Comparison of ENCODE assay signal across 14 cellular contexts in the genomic region with DNA sequence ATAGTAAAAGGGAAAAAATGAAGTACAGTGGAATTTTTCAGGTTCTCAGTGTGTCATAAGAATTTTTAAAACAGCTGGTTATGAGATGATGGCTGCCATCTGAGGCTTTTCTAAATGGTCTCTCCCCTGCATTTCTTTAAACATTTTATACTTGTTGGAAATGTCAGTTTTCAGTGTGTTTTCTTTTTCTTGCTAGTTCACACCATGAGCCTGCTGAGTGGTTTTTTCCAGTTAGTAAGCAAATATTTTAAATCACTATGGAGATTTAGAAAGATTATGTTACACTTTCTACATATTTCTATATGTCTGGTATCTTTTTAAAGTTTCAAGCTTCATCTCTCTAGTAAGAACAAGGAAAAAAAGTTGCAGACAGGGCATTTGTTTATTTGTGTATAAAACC. TPM values are rescaled to one million over a fixed set of nuclear protein-coding genes. Genes with fewer than 3 reads are reported as not detected.
DNase-seq lines count a peak whose midpoint lies in the region; ATAC-seq, FAIRE-seq and TF ChIP-seq lines count a peak whose summit lies in the region.
"Had no signal": no experiment of that assay in that cellular context is flagged by ENCODE, and none has a peak within 500 bp of the region (broad histone marks: within the 10 kb centered on the region; RNA-seq: fewer than 3 reads in every experiment).

No MANE protein-coding gene starts in this region.

- H3K4me1 Mint-ChIP-seq in naive thymus-derived CD8-positive, alpha-beta T cell: peaks cover 26 to 84% (median 80%) of the 10 kb centered on the region in 4 donors

- H3K27me3 ChIP-seq in DND-41 (ENCODE audit: insufficient read depth, low read length, poor library complexity) (no peaks in the 10 kb centered on the region), GM12878 (replicated peaks in 1 of 2; ENCODE audit: control insufficient read depth in 2 of 2, insufficient read depth in 2 of 2, low read length in 1 of 2) (no peaks in the 10 kb centered on the region)

- DNase-seq in DND-41 (no peak), NB4 (ENCODE audit: low read depth) (no peak), GM12878 (ENCODE audit: low read depth, low spot score) (no peak), midbrain (lab: John Stamatoyannopoulos, UW) (no peak)
- no peak for DNase-seq in naive thymus-derived CD8-positive, alpha-beta T cell
- DNase-seq: effector CD8-positive, alpha-beta T cell; GOT3; NCI-H1417 treated with DMSO at 0.1 percent for 48 hours; NCI-H524 treated with DMSO at 0.1 percent for 48 hours; SHP77 treated with DMSO at 0.1 percent for 48 hours had no signal

- no peaks in the 10 kb centered on the region for H3K27me3 Mint-ChIP-seq in naive thymus-derived CD8-positive, alpha-beta T cell

- SMC1A ChIA-PET in GM12878 (lab: Charles Lee; ENCODE audit: uncharacterized antibody, unreplicated experiment): interaction anchor here (0.7 to 5.8 kb wide), 14 partner anchors 9 to 141 kb away, joined by 3 to 51 read pairs (median 6); a partner anchor contains a TSS

- CTCF ChIA-PET in GM12878 (lab: Yijun Ruan, JAX): interaction anchor here (0.9 to 3.8 kb wide), 16 partner anchors 9 to 152 kb away, joined by 3 to 31 read pairs (median 4); a partner anchor contains a TSS

- H3K27ac Mint-ChIP-seq in naive thymus-derived CD8-positive, alpha-beta T cell: peak overlapping the region in 1 of 10 donors; percentile 63

- peak overlapping the region; percentile 13 to 47; a peak in 2 of 4 replicates for H3K4me3 ChIP-seq in DND-41 (ENCODE audit: low read depth in 1 of 2, low read length in 2 of 2)
- H3K4me3 ChIP-seq in NB4 (ENCODE audit: low read depth, low read length): peak overlapping the region; percentile 30
- peak overlapping the region; percentile 35; the same call in 1 of the 2 replicates for H3K4me3 ChIP-seq in GM12878
- H3K4me3 ChIP-seq: lung had no signal

- TF ChIP-seq EP300 in GM12878 (IDR thresholded peaks at IDR 0.05; ENCODE audit: borderline replicate concordance in 1 of 2, control insufficient read depth in 1 of 2, low read depth in 2 of 2, low read length in 2 of 2): no peak

- H4K20me1 ChIP-seq in DND-41 (ENCODE audit: insufficient read depth, low read length): peaks cover 92% of the 10 kb centered on the region
- no peaks in the 10 kb centered on the region for H4K20me1 ChIP-seq in GM12878 (ENCODE audit: control insufficient read depth, insufficient read depth)

- H3K9ac ChIP-seq in DND-41 (ENCODE audit: low read depth, low read length): peak overlapping the region; percentile 29; the same call in 1 of the 2 replicates
- no peak overlapping the region; the same call in 1 of the 2 replicates for H3K9ac ChIP-seq in GM12878 (ENCODE audit: control insufficient read depth, insufficient read depth, low read length)

- H3K4me2 ChIP-seq in DND-41 (ENCODE audit: insufficient read depth, low read length) (peak overlapping the region; percentile 97), GM12878 (ENCODE audit: control insufficient read depth, insufficient read depth) (peak overlapping the region; percentile 53; the same call in 1 of the 2 replicates)

- POLR2A ChIA-PET in GM12878 (lab: Charles Lee): interaction anchor here (1.3 to 4.3 kb wide), 5 partner anchors 9 to 35 kb away, joined by 3 to 34 read pairs (median 6); a partner anchor contains a TSS
- POLR2A ChIA-PET in naive thymus-derived CD8-positive, alpha-beta T cell (lab: Charles Lee): interaction anchor here (2.5 kb wide), 1 partner anchor 10 kb away, joined by 14 read pairs; a partner anchor contains a TSS

- no peak overlapping the region for H2AFZ ChIP-seq in DND-41 (ENCODE audit: low read depth, low read length)
- no peak overlapping the region for H2AFZ ChIP-seq in GM12878 (ENCODE audit: control insufficient read depth, low read depth, low read length)

- peaks cover 4 to 53% (median 12%) of the 10 kb centered on the region in 3 donors for H3K36me3 Mint-ChIP-seq in naive thymus-derived CD8-positive, alpha-beta T cell

- H3K36me3 ChIP-seq in DND-41 (ENCODE audit: insufficient read depth, low read length) (peaks cover 94% of the 10 kb centered on the region), GM12878 (ENCODE audit: control insufficient read depth in 2 of 2, insufficient read depth in 2 of 2, low read length in 1 of 2) (peaks cover 4 to 14% of the 10 kb centered on the region in 2 experiments)

- H3K4me3 Mint-ChIP-seq in naive thymus-derived CD8-positive, alpha-beta T cell: peak overlapping the region in 6 of 10 donors; percentile 3 to 60 (median 40)

- RAD21 ChIA-PET in GM12878 (lab: Charles Lee; ENCODE audit: unreplicated experiment): interaction anchor here (1.0 to 6.2 kb wide), 7 partner anchors 11 to 112 kb away, joined by 3 to 42 read pairs (median 4); a partner anchor contains a TSS

- no TSS peak for BruUV-seq in GM12878 (replicated peaks; lab: Mats Ljungman, UMichigan)

- TF ChIP-seq POLR2A in NB4 (IDR thresholded peaks at IDR 0.05; ENCODE audit: extremely low read depth, insufficient read length): no peak
- TF ChIP-seq POLR2A in GM12878 (IDR thresholded peaks at IDR 0.05; ENCODE audit: low read depth, low read length): no peak

- no peak overlapping the region for H3K27ac ChIP-seq in DND-41 (ENCODE audit: low read length)
- H3K27ac ChIP-seq in GM12878 (ENCODE audit: control insufficient read depth, insufficient read depth): peak overlapping the region; percentile 33; the same call in 1 of the 2 replicates

- H3K4me1 ChIP-seq in DND-41 (ENCODE audit: insufficient read depth, low read length): peaks cover 85% of the 10 kb centered on the region
- H3K4me1 ChIP-seq in GM12878 (ENCODE audit: control insufficient read depth, insufficient read depth, low read length): peaks cover 10% of the 10 kb centered on the region

- TF ChIP-seq RAD21 in GM12878 (IDR thresholded peaks at IDR 0.05; ENCODE audit: insufficient read depth, low read depth, low read length): no peak

- intact Hi-C loops in GM12878 (cut with micrococcal nuclease; ENCODE audit: unreplicated experiment): no loop called here

- TF ChIP-seq CTCF in DND-41 (IDR thresholded peaks at IDR 0.05; ENCODE audit: borderline replicate concordance, extremely low read depth, low read length, poor library complexity, severe bottlenecking) (no peak), NB4 (IDR thresholded peaks at IDR 0.05; ENCODE audit: low read depth, low read length) (no peak), GM12878 (IDR thresholded peaks at IDR 0.05 in 2 of 3, conservative IDR thresholded peaks at IDR 0.05 in 1 of 3; ENCODE audit: control insufficient read depth in 2 of 3, extremely low read depth in 1 of 3, insufficient read depth in 1 of 3, low read depth in 3 of 3, low read length in 3 of 3) (no peak)

- in situ Hi-C loops in GM12878 (cut with MboI): no loop called here

- no peak for FAIRE-seq in GM12878 (lab: Jason Lieb, UNC)

- H3K79me2 ChIP-seq in DND-41 (ENCODE audit: insufficient read depth, low read length) (peaks cover 100% of the 10 kb centered on the region), GM12878 (ENCODE audit: control insufficient read depth, insufficient read depth, low read length) (peaks cover 97% of the 10 kb centered on the region)

- H3K9me3 Mint-ChIP-seq in naive thymus-derived CD8-positive, alpha-beta T cell: no peaks in the 10 kb centered on the region

- no peak for ATAC-seq in DND-41 (ENCODE audit: insufficient read depth, low read depth)
- ATAC-seq in GM12878: no peak
- ATAC-seq in naive thymus-derived CD8-positive, alpha-beta T cell: no peak
- ATAC-seq in GM18519 (IDR thresholded peaks at IDR 0.05; ENCODE audit: low FRiP score, unreplicated experiment): no peak
- ATAC-seq in HG03108 (IDR thresholded peaks at IDR 0.05; ENCODE audit: unreplicated experiment): no peak
- no peak for ATAC-seq in HG03025 (IDR thresholded peaks at IDR 0.05; ENCODE audit: low FRiP score, unreplicated experiment)

- H3K9me3 ChIP-seq in DND-41 (ENCODE audit: insufficient read depth, low read length, severe bottlenecking) (no peaks in the 10 kb centered on the region), GM12878 (replicated peaks; ENCODE audit: control insufficient read depth, insufficient read depth, low read length) (no peaks in the 10 kb centered on the region)

RNA-seq across cellular contexts. Expression of a gene that starts 9.6 kb away (rescaled TPM):
- 214 and 247 TPM in 2 replicates for total RNA-seq in GM12878 (2013; cell fraction: nucleolus; rRNA removed)
- 62.5 and 63.2 TPM in 2 replicates for total RNA-seq in GM12878 (2014; rRNA removed)
- 44.4 and 47.3 TPM in 2 replicates for total RNA-seq in GM12878 (2014; rRNA removed; fragmentation: Illumina TruSeq; extraction: Trizol)
- 47.8 and 51.6 TPM in 2 replicates for total RNA-seq in GM12878 (2021)
- 8.2 TPM for polyA plus RNA-seq in GM12878 (2011; ENCODE audit: low read depth)
- polyA plus RNA-seq in GM12878 (2011; rRNA removed): 25.6 and 31.2 TPM in 2 replicates
- 32.2 and 32.8 TPM in 2 replicates for polyA plus RNA-seq in GM12878 (2011; cell fraction: cytosol; rRNA removed)
- 43.3 and 43.7 TPM in 2 replicates for polyA plus RNA-seq in GM12878 (2011; cell fraction: nucleus; rRNA removed)
- polyA plus RNA-seq in GM12878 (2012): 14.8 and 17.7 TPM in 2 replicates
- 11.3 and 15.6 TPM in 2 replicates for polyA plus RNA-seq in GM12878 (2014; fragmentation: Illumina TruSeq; extraction: Trizol)
- polyA plus RNA-seq in GM12878 (2014; fragmentation: Nextera tagmentation; extraction: Ambion mirVana): 1 to 10 TPM; 3.1 to 3.6 TPM
- polyA plus RNA-seq in GM12878 (2014; rRNA removed): 26.7 and 27.0 TPM in 2 replicates
- 10 to 100 TPM; 25.1 to 26.4 TPM for polyA plus RNA-seq in GM12878 (2016; fragmentation: Nextera tagmentation; extraction: Ambion mirVana)
- polyA minus RNA-seq in GM12878 (2011; rRNA and poly(A)+ RNA removed): 141 and 217 TPM in 2 replicates
- 43.8 and 44.7 TPM in 2 replicates for polyA minus RNA-seq in GM12878 (2011; cell fraction: cytosol; rRNA and poly(A)+ RNA removed)
- polyA minus RNA-seq in GM12878 (2011; cell fraction: nucleus; rRNA and poly(A)+ RNA removed): 156 and 252 TPM in 2 replicates
- total RNA-seq in naive thymus-derived CD8-positive, alpha-beta T cell: 10 to 100 TPM; 43.1 to 44.0 TPM
- polyA plus RNA-seq in naive thymus-derived CD8-positive, alpha-beta T cell: 10 to 100 TPM in 1 of 3 donors, 1 to 10 TPM in 2; 6.6 to 11.0 (median 8.2) TPM

RNA-seq across cellular contexts. Expression of a gene that starts 42.1 kb away (rescaled TPM):
- total RNA-seq in GM12878 (2013; cell fraction: nucleolus; rRNA removed): 2.3 and 3.2 TPM in 2 replicates
- total RNA-seq in GM12878 (2014; rRNA removed) (0.17 and 0.22 TPM in 2 replicates), GM12878 (2014; rRNA removed; fragmentation: Illumina TruSeq; extraction: Trizol) (0.09 and 0.13 TPM in 2 replicates), GM12878 (2021) (not detected in 2 replicates)
- 0.39 TPM for polyA plus RNA-seq in GM12878 (2011; ENCODE audit: low read depth)
- polyA plus RNA-seq in GM12878 (2011; rRNA removed) (0.57 and 0.95 TPM in 2 replicates), GM12878 (2014; fragmentation: Illumina TruSeq; extraction: Trizol) (0.26 and 0.52 TPM in 2 replicates), GM12878 (2014; fragmentation: Nextera tagmentation; extraction: Ambion mirVana) (under 1 TPM; 0.15 to 0.45 TPM), GM12878 (2014; rRNA removed) (0.08 and 0.26 TPM in 2 replicates), GM12878 (2016; fragmentation: Nextera tagmentation; extraction: Ambion mirVana) (1 to 10 TPM; 2.1 to 2.2 TPM)
- polyA plus RNA-seq in GM12878 (2011; cell fraction: cytosol; rRNA removed): 0.18 and 0.27 TPM in 2 replicates
- polyA plus RNA-seq in GM12878 (2011; cell fraction: nucleus; rRNA removed): 0.44 and 0.76 TPM in 2 replicates
- polyA plus RNA-seq in GM12878 (2012): 0.48 and 0.62 TPM in 2 replicates
- 0.36 and 0.88 TPM in 2 replicates for polyA minus RNA-seq in GM12878 (2011; rRNA and poly(A)+ RNA removed)
- not detected in 2 replicates for polyA minus RNA-seq in GM12878 (2011; cell fraction: cytosol; rRNA and poly(A)+ RNA removed)
- 0.38 TPM in 1 of 2 replicates, not detected in the other for polyA minus RNA-seq in GM12878 (2011; cell fraction: nucleus; rRNA and poly(A)+ RNA removed)
- total RNA-seq in naive thymus-derived CD8-positive, alpha-beta T cell: under 1 TPM; 0.55 to 0.88 TPM
- polyA plus RNA-seq in naive thymus-derived CD8-positive, alpha-beta T cell: under 1 TPM; 0.15 to 0.61 (median 0.59) TPM

RNA-seq across cellular contexts. Expression of a gene that starts 58.7 kb away (rescaled TPM):
- total RNA-seq in GM12878 (2013; cell fraction: nucleolus; rRNA removed): 36.9 and 39.1 TPM in 2 replicates
- total RNA-seq in GM12878 (2014; rRNA removed) (156 and 170 TPM in 2 replicates), GM12878 (2014; rRNA removed; fragmentation: Illumina TruSeq; extraction: Trizol) (64.1 and 65.9 TPM in 2 replicates), GM12878 (2021) (123 and 132 TPM in 2 replicates)
- polyA plus RNA-seq in GM12878 (2011; ENCODE audit: low read depth): 589 TPM
- polyA plus RNA-seq in GM12878 (2011; rRNA removed) (418 and 444 TPM in 2 replicates), GM12878 (2014; fragmentation: Illumina TruSeq; extraction: Trizol) (157 and 164 TPM in 2 replicates), GM12878 (2014; fragmentation: Nextera tagmentation; extraction: Ambion mirVana) (100 to 1,000 TPM; 474 to 613 TPM), GM12878 (2014; rRNA removed) (289 and 299 TPM in 2 replicates), GM12878 (2016; fragmentation: Nextera tagmentation; extraction: Ambion mirVana) (100 to 1,000 TPM; 332 to 351 TPM)
- 364 and 484 TPM in 2 replicates for polyA plus RNA-seq in GM12878 (2011; cell fraction: cytosol; rRNA removed)
- 91.8 and 159 TPM in 2 replicates for polyA plus RNA-seq in GM12878 (2011; cell fraction: nucleus; rRNA removed)
- polyA plus RNA-seq in GM12878 (2012): 261 and 302 TPM in 2 replicates
- 99.3 and 113 TPM in 2 replicates for polyA minus RNA-seq in GM12878 (2011; rRNA and poly(A)+ RNA removed)
- polyA minus RNA-seq in GM12878 (2011; cell fraction: cytosol; rRNA and poly(A)+ RNA removed): 35.9 and 39.6 TPM in 2 replicates
- polyA minus RNA-seq in GM12878 (2011; cell fraction: nucleus; rRNA and poly(A)+ RNA removed): 32.1 and 32.4 TPM in 2 replicates
- 10 to 100 TPM; 72.0 to 76.0 TPM for total RNA-seq in naive thymus-derived CD8-positive, alpha-beta T cell
- polyA plus RNA-seq in naive thymus-derived CD8-positive, alpha-beta T cell: 100 to 1,000 TPM; 192 to 262 (median 247) TPM
